Comparison of ENCODE assay signal across 10 cellular contexts in genomic region chr5:154647760-154648143, GRCh38.
DNase-seq lines count a peak whose midpoint lies in the region; ATAC-seq and TF ChIP-seq lines count a peak whose summit lies in the region.
"Had no signal": no experiment of that assay in that cellular context is flagged by ENCODE, and none has a peak within 500 bp of the region (broad histone marks: within the 10 kb centered on the region; RNA-seq: fewer than 3 reads in every experiment).

No MANE protein-coding gene starts in this region.

- peak overlapping the region; percentile 75 for H3K4me3 ChIP-seq in CD8-positive, alpha-beta T cell (ENCODE audit: low read depth, low read length)
- H3K4me3 ChIP-seq in HUES48 (ENCODE audit: low read depth, low read length) (peak overlapping the region; percentile 41), endocrine pancreas (ENCODE audit: control insufficient read depth, insufficient read depth, low read length) (peak overlapping the region; percentile 34)
- H3K4me3 ChIP-seq: SJSA1 had no signal

- no peaks in the 10 kb centered on the region for H3K27me3 Mint-ChIP-seq in CD8-positive, alpha-beta T cell (ENCODE audit: low read depth)
- peaks cover 3% of the 10 kb centered on the region for H3K27me3 Mint-ChIP-seq in neural crest cell (ENCODE audit: low read depth)

- no peak overlapping the region for H3K9ac ChIP-seq in HUES48 (ENCODE audit: low read depth, low read length)
- H3K9ac ChIP-seq in endocrine pancreas (ENCODE audit: control insufficient read depth, insufficient read depth, low read length), result peak overlapping the region; percentile 87

- ATAC-seq in CD8-positive, alpha-beta T cell, result no peak

- intact Hi-C loops in CD8-positive, alpha-beta T cell (cut with DNase I, micrococcal nuclease), result loop anchor here in 1 of 2 experiments (10.0 kb wide), 1 partner anchor 173 kb away; the partner anchor contains the start of gene HAND1

- peak overlapping the region; percentile 1 for H3K27ac ChIP-seq in CD8-positive, alpha-beta T cell (ENCODE audit: low read depth, low read length)
- H3K27ac ChIP-seq in HUES48 (ENCODE audit: low read depth, low read length), result no peak overlapping the region
- H3K27ac ChIP-seq: SJSA1 had no signal

- peak overlapping the region; percentile 89 for H3K4me3 Mint-ChIP-seq in CD8-positive, alpha-beta T cell
- H3K4me3 Mint-ChIP-seq in neural crest cell, result no peak overlapping the region

- DNase-seq in CD8-positive, alpha-beta T cell, result no peak
- DNase-seq in neural crest cell (ENCODE audit: low read depth, low spot score) (no peak), midbrain (lab: John Stamatoyannopoulos, UW) (no peak), GM19240 (ENCODE audit: insufficient read length, low spot score) (no peak), activated gamma-delta T cell treated with Interleukin-2 at 50 U/mL for 16 hours (no peak)
- DNase-seq in NK-92 treated with Interleukin-12 subunit alpha and Interleukin-12 subunit beta, amount 100 ng/mL, for 24 hours (lab: John Stamatoyannopoulos, UW), result no peak
- DNase-seq: stimulated activated naive CD4-positive, alpha-beta T cell treated with Interleukin-2 at 50 U/mL for 16 hours had no signal

- POLR2A ChIA-PET in CD8-positive, alpha-beta T cell (lab: Charles Lee), result no interaction called here

- H3K36me3 Mint-ChIP-seq in CD8-positive, alpha-beta T cell, result peaks cover 3% of the 10 kb centered on the region
- no peaks in the 10 kb centered on the region for H3K36me3 Mint-ChIP-seq in neural crest cell (ENCODE audit: low read depth)

- no peaks in the 10 kb centered on the region for H3K36me3 ChIP-seq in CD8-positive, alpha-beta T cell (ENCODE audit: insufficient read depth, low read length)
- no peaks in the 10 kb centered on the region for H3K36me3 ChIP-seq in HUES48 (ENCODE audit: control insufficient read depth, insufficient read depth, low read length)
- H3K36me3 ChIP-seq in endocrine pancreas (ENCODE audit: control insufficient read depth, insufficient read depth, low read length), result no peaks in the 10 kb centered on the region
- H3K36me3 ChIP-seq: SJSA1 had no signal

- H3K27me3 ChIP-seq in CD8-positive, alpha-beta T cell (ENCODE audit: insufficient read depth, low read length), result no peaks in the 10 kb centered on the region
- H3K27me3 ChIP-seq in HUES48 (ENCODE audit: control insufficient read depth, insufficient read depth, low read length) (peaks cover 8% of the 10 kb centered on the region; the same call in 1 of the 2 replicates), endocrine pancreas (ENCODE audit: control insufficient read depth, insufficient read depth, low read length) (no peaks in the 10 kb centered on the region)

- H3K4me1 ChIP-seq in CD8-positive, alpha-beta T cell (ENCODE audit: insufficient read depth, low read length), result peaks cover 6% of the 10 kb centered on the region
- H3K4me1 ChIP-seq in HUES48 (ENCODE audit: control insufficient read depth, insufficient read depth, low read length), result peaks cover 6% of the 10 kb centered on the region; the same call in 1 of the 2 replicates
- peaks cover 6% of the 10 kb centered on the region for H3K4me1 ChIP-seq in endocrine pancreas (ENCODE audit: control insufficient read depth, insufficient read depth, low read length)
- H3K4me1 ChIP-seq: SJSA1 had no signal

- TF ChIP-seq CTCF in CD8-positive, alpha-beta T cell (IDR thresholded peaks at IDR 0.05), result no peak
- TF ChIP-seq CTCF in neural crest cell (conservative IDR thresholded peaks at IDR 0.05), result no peak

- H3K9me3 ChIP-seq in CD8-positive, alpha-beta T cell (ENCODE audit: low read length), result no peaks in the 10 kb centered on the region
- H3K9me3 ChIP-seq in HUES48 (ENCODE audit: control insufficient read depth, insufficient read depth, low read length) (no peaks in the 10 kb centered on the region), endocrine pancreas (ENCODE audit: control insufficient read depth, low read length) (no peaks in the 10 kb centered on the region)
- H3K9me3 ChIP-seq: SJSA1 had no signal

- CTCF ChIA-PET in CD8-positive, alpha-beta T cell (lab: Charles Lee), result no interaction called here

- H3K27ac Mint-ChIP-seq in CD8-positive, alpha-beta T cell, result peak overlapping the region; percentile 66
- H3K27ac Mint-ChIP-seq in neural crest cell (ENCODE audit: unreplicated experiment), result peak overlapping the region; percentile 35

- peaks cover 15% of the 10 kb centered on the region for H3K4me1 Mint-ChIP-seq in CD8-positive, alpha-beta T cell (ENCODE audit: low read depth)
- peaks cover 5% of the 10 kb centered on the region for H3K4me1 Mint-ChIP-seq in neural crest cell

- peaks cover 11% of the 10 kb centered on the region for H3K9me3 Mint-ChIP-seq in CD8-positive, alpha-beta T cell
- no peaks in the 10 kb centered on the region for H3K9me3 Mint-ChIP-seq in neural crest cell
